In genomic region chr1:199287632-199288031, GRCh38 we compare ENCODE assay signal across 21 cellular contexts.
DNase-seq lines count a peak whose midpoint lies in the region; ATAC-seq and TF ChIP-seq lines count a peak whose summit lies in the region.
"Had no signal": no experiment of that assay in that cellular context is flagged by ENCODE, and none has a peak within 500 bp of the region (broad histone marks: within the 10 kb centered on the region; RNA-seq: fewer than 3 reads in every experiment).

No MANE protein-coding gene starts in this region.

- H3K27me3 ChIP-seq in brain microvascular endothelial cell (replicated peaks), result no peaks in the 10 kb centered on the region
- H3K27me3 ChIP-seq: BLaER1 treated with 17β-estradiol and CSF1 and Interleukin-3, amounts not matched to agents 10 nM and 100 nM; body of pancreas; right lobe of liver; suprapubic skin; uterus had no signal

- no peaks in the 10 kb centered on the region for H3K36me3 ChIP-seq in brain microvascular endothelial cell (replicated peaks)
- H3K36me3 ChIP-seq: BLaER1 treated with 17β-estradiol and CSF1 and Interleukin-3, amounts not matched to agents 10 nM and 100 nM; right lobe of liver; suprapubic skin; uterus had no signal

- DNase-seq in SIG-M5 treated with dmso at 0.1 percent for 504 hours (lab: John Stamatoyannopoulos, UW; ENCODE audit: unreplicated experiment) (peak; percentile 24), SIG-M5 (lab: John Stamatoyannopoulos, UW) (no peak), MV-4-11 (lab: John Stamatoyannopoulos, UW) (peak; percentile 29), brain microvascular endothelial cell (peak; percentile 19), skeletal muscle cell (ENCODE audit: low read depth) (peak; percentile 21), islet precursor cell (no peak)
- DNase-seq in stimulated activated CD4-positive, alpha-beta T cell treated with anti-CD3 and anti-CD28 coated beads, Interleukin-2, amount 100 ng/mL, for 48 hours, result no peak
- DNase-seq: body of pancreas, cortex of kidney, left cardiac atrium, natural killer cell, NCI-H187, NCI-H226, right lobe of liver, T1000, uterus had no signal

- no peak overlapping the region for H3K4me3 ChIP-seq in brain microvascular endothelial cell (ENCODE audit: low read depth, low read length)
- no peak overlapping the region for H3K4me3 ChIP-seq in skeletal muscle cell (ENCODE audit: low read depth, low read length)
- H3K4me3 ChIP-seq: A549; BLaER1 treated with 17β-estradiol and CSF1 and Interleukin-3, amounts not matched to agents 10 nM and 100 nM; body of pancreas; right lobe of liver; suprapubic skin; uterus had no signal

- no peak overlapping the region for H3K27ac ChIP-seq in brain microvascular endothelial cell
- H3K27ac ChIP-seq: A549; BLaER1 treated with 17β-estradiol and CSF1 and Interleukin-3, amounts not matched to agents 10 nM and 100 nM; body of pancreas; right lobe of liver; suprapubic skin; uterus had no signal

- ATAC-seq in HG03280 (IDR thresholded peaks at IDR 0.05; ENCODE audit: unreplicated experiment), result no peak
- ATAC-seq: A549; activated CD4-positive, CD25-positive, alpha-beta regulatory T cell treated with anti-CD3 and anti-CD28 coated beads, Interleukin-2, amount 50 U/mL, for 24 hours; body of pancreas; left cardiac atrium; natural killer cell; right lobe of liver had no signal

- in situ Hi-C loops in brain microvascular endothelial cell (cut with HindIII; ENCODE audit: low pct_ligation_motif_present, low sequenced_read_pairs), result no loop called here

- TF ChIP-seq CTCF in brain microvascular endothelial cell (IDR thresholded peaks at IDR 0.05; ENCODE audit: low read depth, low read length, missing control alignments), result peak; percentile 31

Comparison
In these comparisons a context has a peak if more than half of its experiments do, and no peak if none do; other contexts are left out.
1. DNase-seq: peak in SIG-M5 treated with dmso at 0.1 percent for 504 hours (single experiment), MV-4-11 (single experiment), brain microvascular endothelial cell (single experiment) and skeletal muscle cell (single experiment); none in SIG-M5 (single experiment), islet precursor cell (single experiment) and stimulated activated CD4-positive, alpha-beta T cell treated with anti-CD3 and anti-CD28 coated beads, Interleukin-2, amount 100 ng/mL, for 48 hours (0 of 2).